ENCODE assay signal across 15 cellular contexts in the genomic region with DNA sequence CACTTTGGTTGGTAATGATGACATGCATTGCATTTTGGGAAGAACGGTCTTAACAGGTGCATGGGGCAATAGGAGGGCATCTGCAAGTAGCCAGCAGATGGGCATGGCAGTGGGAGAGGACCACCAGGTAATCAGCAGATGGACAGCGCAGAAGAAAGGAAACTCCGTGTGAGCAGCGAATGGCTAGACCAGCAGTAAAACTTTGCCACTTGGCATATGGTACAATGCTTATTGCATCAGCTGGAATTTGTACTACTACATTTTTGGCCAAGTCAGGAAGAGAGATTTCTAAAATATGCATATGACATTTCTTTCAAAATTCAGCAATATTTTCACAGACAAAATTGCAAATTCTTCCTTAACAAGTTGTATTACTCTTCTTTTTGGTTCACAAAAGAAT.
A peak's percentile ranks its signal among the peaks of the same experiment; 100 is the strongest.
DNase-seq lines count a peak whose midpoint lies in the region; ATAC-seq and TF ChIP-seq lines count a peak whose summit lies in the region.
"Had no signal": no experiment of that assay in that cellular context is flagged by ENCODE, and none has a peak within 500 bp of the region (broad histone marks: within the 10 kb centered on the region; RNA-seq: fewer than 3 reads in every experiment).

No MANE protein-coding gene starts in this region.

- peaks cover 14% of the 10 kb centered on the region for H3K9me3 Mint-ChIP-seq in CD8-positive, alpha-beta T cell
- H3K9me3 Mint-ChIP-seq: GM23338 had no signal

- no peaks in the 10 kb centered on the region for H3K36me3 ChIP-seq in SK-N-MC (ENCODE audit: insufficient read depth, low read length)
- no peaks in the 10 kb centered on the region for H3K36me3 ChIP-seq in CD8-positive, alpha-beta T cell (ENCODE audit: insufficient read depth, low read length)

- TF ChIP-seq CTCF in AG10803 (conservative IDR thresholded peaks at IDR 0.05; ENCODE audit: low read length) = no peak
- TF ChIP-seq CTCF in CD8-positive, alpha-beta T cell (IDR thresholded peaks at IDR 0.05) = no peak

- no peak overlapping the region for H3K27ac Mint-ChIP-seq in CD8-positive, alpha-beta T cell
- H3K27ac Mint-ChIP-seq: B cell; CD4-positive, alpha-beta T cell; GM23338 had no signal

- H3K27me3 ChIP-seq in CD8-positive, alpha-beta T cell (ENCODE audit: insufficient read depth, low read length) = no peaks in the 10 kb centered on the region

- no peak for ATAC-seq in CD8-positive, alpha-beta T cell
- ATAC-seq: GM12878, GM23338 had no signal

- H3K27ac ChIP-seq in SK-N-MC = peak overlapping the region; percentile 30
- H3K27ac ChIP-seq in CD8-positive, alpha-beta T cell (ENCODE audit: low read depth, low read length) = no peak overlapping the region
- H3K27ac ChIP-seq: HL-60 had no signal

- H3K27me3 Mint-ChIP-seq in CD8-positive, alpha-beta T cell (ENCODE audit: low read depth) = no peaks in the 10 kb centered on the region
- H3K27me3 Mint-ChIP-seq: B cell; CD4-positive, alpha-beta T cell had no signal

- CTCF ChIA-PET in CD8-positive, alpha-beta T cell (lab: Charles Lee) = no interaction called here

- no peak overlapping the region for H3K9ac ChIP-seq in SK-N-MC (ENCODE audit: insufficient read length)

- H3K4me3 ChIP-seq in AG10803 (ENCODE audit: low read length) (no peak overlapping the region), SK-N-MC (no peak overlapping the region)
- no peak overlapping the region for H3K4me3 ChIP-seq in CD8-positive, alpha-beta T cell (ENCODE audit: low read depth, low read length)
- H3K4me3 ChIP-seq: GM12878, GM23338 had no signal

- DNase-seq in AG10803 (ENCODE audit: low read depth) (peak; percentile 16), SK-N-MC (ENCODE audit: low read depth, low spot score) (no peak), dedifferentiated amniotic fluid mesenchymal stem cell (ENCODE audit: extremely low spot score) (peak; percentile 15), iris pigment epithelial cell (ENCODE audit: low read depth) (peak; percentile 28), NCI-H345 treated with DMSO at 0.1 percent for 48 hours (lab: John Stamatoyannopoulos, UW; ENCODE audit: unreplicated experiment) (no peak), COR-L47 (lab: John Stamatoyannopoulos, UW) (no peak)
- DNase-seq in CD8-positive, alpha-beta T cell = no peak
- DNase-seq: ACHN; Caco-2; CD4-positive, alpha-beta T cell; H7 had no signal

- H3K36me3 Mint-ChIP-seq in CD8-positive, alpha-beta T cell = no peaks in the 10 kb centered on the region

- H3K9me3 ChIP-seq in SK-N-MC (ENCODE audit: low read depth, low read length) = no peaks in the 10 kb centered on the region
- no peaks in the 10 kb centered on the region for H3K9me3 ChIP-seq in CD8-positive, alpha-beta T cell (ENCODE audit: low read length)
- H3K9me3 ChIP-seq: Caco-2 had no signal

- intact Hi-C loops in CD8-positive, alpha-beta T cell (cut with DNase I, micrococcal nuclease) = no loop called here

- no peak overlapping the region for H3K4me3 Mint-ChIP-seq in CD8-positive, alpha-beta T cell
- H3K4me3 Mint-ChIP-seq: B cell; CD4-positive, alpha-beta T cell; GM23338 had no signal

- H3K4me1 ChIP-seq in CD8-positive, alpha-beta T cell (ENCODE audit: insufficient read depth, low read length) = no peaks in the 10 kb centered on the region
- H3K4me1 ChIP-seq: Caco-2 had no signal

- POLR2A ChIA-PET in CD8-positive, alpha-beta T cell (lab: Charles Lee) = no interaction called here

- no peaks in the 10 kb centered on the region for H3K4me1 Mint-ChIP-seq in CD8-positive, alpha-beta T cell (ENCODE audit: low read depth)
- H3K4me1 Mint-ChIP-seq: B cell had no signal

Comparison
In these comparisons a context has a peak if more than half of its experiments do, and no peak if none do; other contexts are left out.
1. DNase-seq: peak in AG10803 (single experiment), dedifferentiated amniotic fluid mesenchymal stem cell (single experiment) and iris pigment epithelial cell (single experiment); none in SK-N-MC (single experiment), NCI-H345 treated with DMSO at 0.1 percent for 48 hours (single experiment), CD8-positive, alpha-beta T cell (0 of 7) and COR-L47 (single experiment).